ENCODE assay signal across 13 cellular contexts in the genomic region with DNA sequence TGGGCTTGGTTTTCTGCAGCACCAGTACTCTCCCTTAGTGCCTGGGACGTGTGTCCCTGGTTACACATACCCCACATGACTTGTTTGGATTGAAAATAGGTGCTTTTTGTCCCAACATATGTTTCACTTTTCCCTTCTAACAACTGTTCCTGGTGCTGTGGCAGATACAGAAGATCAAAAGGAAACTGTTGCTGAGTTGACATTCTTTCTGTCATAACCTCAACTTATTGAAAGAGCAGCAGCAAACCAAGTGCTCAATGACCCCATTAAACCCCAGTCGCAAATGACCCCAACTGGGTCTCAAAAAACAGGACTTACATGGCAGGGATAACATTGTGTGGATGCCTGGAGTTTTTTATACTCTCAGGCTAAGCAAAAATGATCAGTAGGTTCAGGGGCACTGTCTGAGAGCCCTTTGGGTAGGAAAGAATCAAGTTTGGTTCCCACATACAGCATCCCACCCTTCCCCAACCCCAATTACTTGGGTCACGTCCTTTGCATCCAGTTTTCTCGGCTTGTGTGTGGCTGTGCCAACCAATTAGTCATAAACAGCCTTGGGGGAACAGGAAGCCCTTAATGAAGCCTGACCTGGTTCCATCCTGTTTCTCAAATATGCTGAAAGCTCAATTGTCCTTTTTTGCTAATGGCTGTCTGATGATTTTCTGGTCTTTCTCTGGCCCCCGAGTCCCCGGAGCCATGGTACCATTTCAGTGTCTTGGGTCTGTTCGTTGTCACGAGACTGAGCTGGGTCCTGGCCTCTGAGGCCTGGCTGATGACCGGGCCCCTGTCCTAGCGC. TPM values are rescaled to one million over a fixed set of nuclear protein-coding genes. Genes with fewer than 3 reads are reported as not detected.
DNase-seq lines count a peak whose midpoint lies in the region; ATAC-seq and TF ChIP-seq lines count a peak whose summit lies in the region.
"Had no signal": no experiment of that assay in that cellular context is flagged by ENCODE, and none has a peak within 500 bp of the region (broad histone marks: within the 10 kb centered on the region; RNA-seq: fewer than 3 reads in every experiment).

No MANE protein-coding gene starts in this region.

- no peaks in the 10 kb centered on the region for H3K9me3 ChIP-seq in esophagus muscularis mucosa
- H3K9me3 ChIP-seq: ascending aorta, gastrocnemius medialis had no signal

- no peak for ATAC-seq in activated CD8-positive, alpha-beta memory T cell treated with anti-CD3 and anti-CD28 coated beads, Interleukin-2, amount 10 ng/mL, durations not matched to agents 7 days and 5 days
- ATAC-seq in T-cell (replicated peaks in 1 of 4): no peak
- no peak for ATAC-seq in stimulated activated naive B cell treated with anti-CD40 and anti-IgM and Interleukin-4, amounts not matched to agents 10 μg/mL and 1 μg/mL and 100 μg/mL, for 72 hours (replicated peaks)
- ATAC-seq in activated CD4-positive, CD25-positive, alpha-beta regulatory T cell treated with anti-CD3 and anti-CD28 coated beads, Interleukin-2, amount 50 U/mL, for 24 hours: no peak

- no peak for DNase-seq in activated CD8-positive, alpha-beta memory T cell treated with anti-CD3 and anti-CD28 coated beads, Interleukin-2, amount 10 ng/mL, durations not matched to agents 7 days and 5 days
- DNase-seq in activated CD8-positive, alpha-beta memory T cell treated with anti-CD3 and anti-CD28 coated beads, Interleukin-2, amount 50 U/mL, for 48 hours: no peak
- DNase-seq in T-cell (no peak), fibroblast of mammary gland (ENCODE audit: low read depth) (peak; percentile 13), hippocampal formation (lab: John Stamatoyannopoulos, UW) (no peak), esophagus muscularis mucosa (ENCODE audit: extremely low spot score) (no peak)
- DNase-seq in stimulated activated naive B cell treated with anti-CD40 and anti-IgM and Interleukin-4, amounts not matched to agents 10 μg/mL and 1 μg/mL and 100 μg/mL, for 72 hours: no peak
- DNase-seq: activated CD4-positive, CD25-positive, alpha-beta regulatory T cell; gastrocnemius medialis; midbrain had no signal

- no peaks in the 10 kb centered on the region for H3K36me3 ChIP-seq in esophagus muscularis mucosa
- H3K36me3 ChIP-seq: ascending aorta, gastrocnemius medialis had no signal

- 80% methylated on average over 8 of the region's 10 CpGs for WGBS in esophagus muscularis mucosa

- POLR2A ChIA-PET in T-cell (lab: Charles Lee): no interaction called here

- H3K27me3 ChIP-seq in esophagus muscularis mucosa: peaks cover 0 to 13% (median 2%) of the 10 kb centered on the region in 4 donors
- H3K27me3 ChIP-seq: ascending aorta, gastrocnemius medialis had no signal

- H3K27ac Mint-ChIP-seq in activated CD8-positive, alpha-beta memory T cell treated with anti-CD3 and anti-CD28 coated beads, Interleukin-2, amount 10 ng/mL, durations not matched to agents 7 days and 5 days: peak overlapping the region; percentile 83
- peak overlapping the region; percentile 25 to 70 for H3K27ac Mint-ChIP-seq in T-cell
- H3K27ac Mint-ChIP-seq in stimulated activated naive B cell treated with anti-CD40 and anti-IgM and Interleukin-4, amounts not matched to agents 10 μg/mL and 1 μg/mL and 100 μg/mL, for 72 hours: peak overlapping the region; percentile 80

- H3K4me3 Mint-ChIP-seq in activated CD8-positive, alpha-beta memory T cell treated with anti-CD3 and anti-CD28 coated beads, Interleukin-2, amount 10 ng/mL, durations not matched to agents 7 days and 5 days: peak overlapping the region; percentile 13
- peak overlapping the region in 2 of 3 donors; percentile 1 to 49 for H3K4me3 Mint-ChIP-seq in T-cell
- H3K4me3 Mint-ChIP-seq in stimulated activated naive B cell treated with anti-CD40 and anti-IgM and Interleukin-4, amounts not matched to agents 10 μg/mL and 1 μg/mL and 100 μg/mL, for 72 hours: no peak overlapping the region

- H3K9me3 Mint-ChIP-seq in activated CD8-positive, alpha-beta memory T cell treated with anti-CD3 and anti-CD28 coated beads, Interleukin-2, amount 10 ng/mL, durations not matched to agents 7 days and 5 days (ENCODE audit: low read depth): no peaks in the 10 kb centered on the region
- H3K9me3 Mint-ChIP-seq in T-cell: no peaks in the 10 kb centered on the region
- H3K9me3 Mint-ChIP-seq in stimulated activated naive B cell treated with anti-CD40 and anti-IgM and Interleukin-4, amounts not matched to agents 10 μg/mL and 1 μg/mL and 100 μg/mL, for 72 hours: no peaks in the 10 kb centered on the region

- H3K4me1 Mint-ChIP-seq in activated CD8-positive, alpha-beta memory T cell treated with anti-CD3 and anti-CD28 coated beads, Interleukin-2, amount 10 ng/mL, durations not matched to agents 7 days and 5 days: peaks cover 82% of the 10 kb centered on the region
- peaks cover 51 to 67% (median 61%) of the 10 kb centered on the region in 3 donors for H3K4me1 Mint-ChIP-seq in T-cell
- H3K4me1 Mint-ChIP-seq in stimulated activated naive B cell treated with anti-CD40 and anti-IgM and Interleukin-4, amounts not matched to agents 10 μg/mL and 1 μg/mL and 100 μg/mL, for 72 hours: peaks cover 30 to 52% of the 10 kb centered on the region in 2 donors

- peak overlapping the region in 1 of 4 donors; percentile 18 for H3K27ac ChIP-seq in esophagus muscularis mucosa (replicated peaks in 1 of 4)
- H3K27ac ChIP-seq: ascending aorta, gastrocnemius medialis had no signal

- TF ChIP-seq CTCF in fibroblast of mammary gland (conservative IDR thresholded peaks at IDR 0.05; ENCODE audit: control insufficient read depth, insufficient read depth, low read depth, low read length) (no peak), esophagus muscularis mucosa (IDR thresholded peaks at IDR 0.05) (no peak)

- no peaks in the 10 kb centered on the region for H3K36me3 Mint-ChIP-seq in activated CD8-positive, alpha-beta memory T cell treated with anti-CD3 and anti-CD28 coated beads, Interleukin-2, amount 10 ng/mL, durations not matched to agents 7 days and 5 days
- H3K36me3 Mint-ChIP-seq in T-cell: no peaks in the 10 kb centered on the region
- no peaks in the 10 kb centered on the region for H3K36me3 Mint-ChIP-seq in stimulated activated naive B cell treated with anti-CD40 and anti-IgM and Interleukin-4, amounts not matched to agents 10 μg/mL and 1 μg/mL and 100 μg/mL, for 72 hours

- H3K4me1 ChIP-seq in esophagus muscularis mucosa: peaks cover 0 to 4% (median 0%) of the 10 kb centered on the region in 4 donors
- H3K4me1 ChIP-seq: ascending aorta, gastrocnemius medialis had no signal

- CTCF ChIA-PET in activated CD8-positive, alpha-beta memory T cell treated with anti-CD3 and anti-CD28 coated beads, Interleukin-2, amount 10 ng/mL, durations not matched to agents 7 days and 5 days (lab: Charles Lee): interaction anchor here (0.7 to 2.4 kb wide), 6 partner anchors 9 to 183 kb away, joined by 3 to 6 read pairs (median 3); no protein-coding TSS in a partner anchor
- CTCF ChIA-PET in T-cell (lab: Charles Lee): interaction anchor here (0.9 to 1.9 kb wide), 2 partner anchors 10 kb away, joined by 5 read pairs; no protein-coding TSS in a partner anchor

- intact Hi-C loops in esophagus muscularis mucosa (cut with DNase I): no loop called here

- no peaks in the 10 kb centered on the region for H3K27me3 Mint-ChIP-seq in activated CD8-positive, alpha-beta memory T cell treated with anti-CD3 and anti-CD28 coated beads, Interleukin-2, amount 10 ng/mL, durations not matched to agents 7 days and 5 days
- no peaks in the 10 kb centered on the region for H3K27me3 Mint-ChIP-seq in T-cell
- peaks cover 0 to 5% of the 10 kb centered on the region in 2 donors for H3K27me3 Mint-ChIP-seq in stimulated activated naive B cell treated with anti-CD40 and anti-IgM and Interleukin-4, amounts not matched to agents 10 μg/mL and 1 μg/mL and 100 μg/mL, for 72 hours

- no peak overlapping the region for H3K4me3 ChIP-seq in fibroblast of mammary gland (ENCODE audit: control insufficient read depth, low read depth, low read length)
- H3K4me3 ChIP-seq in esophagus muscularis mucosa: no peak overlapping the region
- H3K4me3 ChIP-seq: ascending aorta, gastrocnemius medialis had no signal

- no peak for TF ChIP-seq POLR2A in esophagus muscularis mucosa (IDR thresholded peaks at IDR 0.05; ENCODE audit: low read depth)

- no peak for TF ChIP-seq EP300 in esophagus muscularis mucosa (IDR thresholded peaks at IDR 0.05)

RNA-seq across cellular contexts. Expression of gene HKDC1, which starts 4.9 kb away (rescaled TPM):
- total RNA-seq in activated CD8-positive, alpha-beta memory T cell treated with anti-CD3 and anti-CD28 coated beads, Interleukin-2, amount 10 ng/mL, durations not matched to agents 7 days and 5 days: 1 to 10 TPM in 1 of 2 experiments, under 1 TPM in 1; 0.61 to 2.7 TPM
- 1 to 10 TPM; 2.3 to 6.5 (median 5.2) TPM for total RNA-seq in T-cell
- total RNA-seq in esophagus muscularis mucosa: 1 to 10 TPM in 1 of 4 donors, under 1 TPM in 2, not detected in 1; 0.06 to 1.5 (median 0.17) TPM
- total RNA-seq: ascending aorta, skeletal muscle tissue had no signal

RNA-seq across cellular contexts. Expression of gene SUPV3L1, which starts 45.0 kb away (rescaled TPM):
- total RNA-seq in activated CD8-positive, alpha-beta memory T cell treated with anti-CD3 and anti-CD28 coated beads, Interleukin-2, amount 10 ng/mL, durations not matched to agents 7 days and 5 days: 10 to 100 TPM; 46.9 to 59.0 TPM
- total RNA-seq in T-cell: 10 to 100 TPM; 34.1 to 50.7 (median 36.1) TPM
- total RNA-seq in esophagus muscularis mucosa: 10 to 100 TPM; 15.4 to 21.9 (median 20.4) TPM

RNA-seq across cellular contexts. Expression of gene HK1, which starts 53.2 kb away (rescaled TPM):
- total RNA-seq in activated CD8-positive, alpha-beta memory T cell treated with anti-CD3 and anti-CD28 coated beads, Interleukin-2, amount 10 ng/mL, durations not matched to agents 7 days and 5 days: 100 to 1,000 TPM; 121 to 135 TPM
- total RNA-seq in T-cell (10 to 100 TPM; 66.3 to 85.5 (median 83.6) TPM), esophagus muscularis mucosa (100 to 1,000 TPM; 114 to 188 (median 151) TPM)

Comparison
In these comparisons a context has a peak if more than half of its experiments do, and no peak if none do; other contexts are left out.
1. H3K4me3 Mint-ChIP-seq: peak in activated CD8-positive, alpha-beta memory T cell treated with anti-CD3 and anti-CD28 coated beads, Interleukin-2, amount 10 ng/mL, durations not matched to agents 7 days and 5 days (single experiment) and T-cell (2 of 3); none in stimulated activated naive B cell treated with anti-CD40 and anti-IgM and Interleukin-4, amounts not matched to agents 10 μg/mL and 1 μg/mL and 100 μg/mL, for 72 hours (0 of 2).
2. Peak in every context shown above with its lines, with median percentiles within 50 percentile points of each other: H3K27ac Mint-ChIP-seq.